Comparison of ENCODE assay signal across 2 cellular contexts in the genomic region with DNA sequence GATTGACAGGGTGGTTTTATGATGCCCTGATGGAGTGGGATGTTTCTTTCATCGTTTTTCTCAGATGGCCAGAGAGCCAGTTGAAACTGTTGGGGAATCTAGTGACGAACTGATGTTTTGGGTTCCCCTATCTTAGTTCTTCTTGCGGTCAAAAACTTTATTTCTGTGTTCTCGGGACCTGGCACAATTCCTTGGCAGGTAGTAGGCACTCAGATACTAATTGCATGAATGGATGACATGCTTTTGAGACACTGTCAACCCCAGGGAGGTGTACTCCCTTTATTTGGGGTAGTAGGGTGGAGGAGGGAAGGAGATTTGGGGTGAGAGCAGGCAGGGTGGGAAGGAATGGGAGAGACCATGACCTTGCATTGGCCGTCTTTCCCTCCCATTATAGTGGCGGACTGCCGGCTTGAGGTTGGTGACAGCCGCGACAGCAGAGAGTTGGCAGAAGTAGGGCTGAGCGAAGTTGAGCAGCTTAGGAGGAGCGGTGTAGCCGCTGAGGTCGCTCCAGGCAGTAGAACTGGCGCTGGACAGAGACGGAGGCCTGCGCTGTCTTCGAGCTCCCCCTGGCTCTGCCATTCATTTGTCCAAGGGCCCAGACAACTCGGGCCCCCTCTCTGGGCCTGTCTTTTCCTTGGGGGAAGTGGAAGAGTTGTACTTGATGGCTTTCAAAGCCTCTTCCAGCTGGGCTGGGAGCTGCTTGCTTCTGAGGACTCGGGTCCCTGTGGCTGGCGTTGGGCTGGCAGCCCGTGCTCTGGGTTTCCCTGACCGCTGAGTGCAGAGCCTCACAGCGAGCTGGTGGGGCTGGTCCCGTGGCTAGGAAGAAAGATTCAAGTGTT.
TF ChIP-seq lines count a peak whose summit lies in the region.

No MANE protein-coding gene starts in this region.

TF ChIP-seq in GM12878, 131 proteins besides CTCF, POLR2A, EP300 and RAD21 (continues in another document):
- TF ChIP-seq CUX1 (IDR thresholded peaks at IDR 0.05; ENCODE audit: insufficient replicate concordance, low read depth, low read length): no peak
- TF ChIP-seq FOXM1 (IDR thresholded peaks at IDR 0.05; ENCODE audit: low read depth, low read length): no peak
- TF ChIP-seq, protein P1, sequence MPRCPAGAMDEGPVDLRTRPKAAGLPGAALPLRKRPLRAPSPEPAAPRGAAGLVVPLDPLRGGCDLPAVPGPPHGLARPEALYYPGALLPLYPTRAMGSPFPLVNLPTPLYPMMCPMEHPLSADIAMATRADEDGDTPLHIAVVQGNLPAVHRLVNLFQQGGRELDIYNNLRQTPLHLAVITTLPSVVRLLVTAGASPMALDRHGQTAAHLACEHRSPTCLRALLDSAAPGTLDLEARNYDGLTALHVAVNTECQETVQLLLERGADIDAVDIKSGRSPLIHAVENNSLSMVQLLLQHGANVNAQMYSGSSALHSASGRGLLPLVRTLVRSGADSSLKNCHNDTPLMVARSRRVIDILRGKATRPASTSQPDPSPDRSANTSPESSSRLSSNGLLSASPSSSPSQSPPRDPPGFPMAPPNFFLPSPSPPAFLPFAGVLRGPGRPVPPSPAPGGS (IDR thresholded peaks at IDR 0.05; ENCODE audit: borderline replicate concordance, insufficient read depth, low read depth, low read length, poor library complexity, severe bottlenecking): no peak
- TF ChIP-seq LARP7 (IDR thresholded peaks at IDR 0.05): no peak; the same call in 1 of the 2 replicates
- TF ChIP-seq PKNOX1 (IDR thresholded peaks at IDR 0.05): 0 out of 2 replicates have a peak, but pooled peaks have one; percentile 6
- peak; percentile 77; the same call in 1 of the 2 replicates for TF ChIP-seq MXI1 (IDR thresholded peaks at IDR 0.05; ENCODE audit: low read depth, low read length)
- TF ChIP-seq ZNF207 (IDR thresholded peaks at IDR 0.05; ENCODE audit: borderline replicate concordance): no peak
- no peak for TF ChIP-seq TCF3 (IDR thresholded peaks at IDR 0.05; ENCODE audit: borderline replicate concordance, insufficient read depth, low read depth, low read length)
- TF ChIP-seq ETV6 (conservative IDR thresholded peaks at IDR 0.05 in 1 of 2, IDR thresholded peaks at IDR 0.05 in 1 of 2; ENCODE audit: borderline replicate concordance in 1 of 2, low read depth in 1 of 2): no peak
- no peak for TF ChIP-seq IRF4 (IDR thresholded peaks at IDR 0.05; ENCODE audit: low read depth, low read length)
- TF ChIP-seq ZBTB11 (CRISPR knock-in tag; IDR thresholded peaks at IDR 0.05): no peak
- no peak for TF ChIP-seq RUNX3 (IDR thresholded peaks at IDR 0.05; ENCODE audit: low read length)
- no peak for TF ChIP-seq PAX8 (IDR thresholded peaks at IDR 0.05)

TF ChIP-seq in liver, 16 proteins besides CTCF, POLR2A, EP300 and RAD21:
- TF ChIP-seq, protein P2, sequence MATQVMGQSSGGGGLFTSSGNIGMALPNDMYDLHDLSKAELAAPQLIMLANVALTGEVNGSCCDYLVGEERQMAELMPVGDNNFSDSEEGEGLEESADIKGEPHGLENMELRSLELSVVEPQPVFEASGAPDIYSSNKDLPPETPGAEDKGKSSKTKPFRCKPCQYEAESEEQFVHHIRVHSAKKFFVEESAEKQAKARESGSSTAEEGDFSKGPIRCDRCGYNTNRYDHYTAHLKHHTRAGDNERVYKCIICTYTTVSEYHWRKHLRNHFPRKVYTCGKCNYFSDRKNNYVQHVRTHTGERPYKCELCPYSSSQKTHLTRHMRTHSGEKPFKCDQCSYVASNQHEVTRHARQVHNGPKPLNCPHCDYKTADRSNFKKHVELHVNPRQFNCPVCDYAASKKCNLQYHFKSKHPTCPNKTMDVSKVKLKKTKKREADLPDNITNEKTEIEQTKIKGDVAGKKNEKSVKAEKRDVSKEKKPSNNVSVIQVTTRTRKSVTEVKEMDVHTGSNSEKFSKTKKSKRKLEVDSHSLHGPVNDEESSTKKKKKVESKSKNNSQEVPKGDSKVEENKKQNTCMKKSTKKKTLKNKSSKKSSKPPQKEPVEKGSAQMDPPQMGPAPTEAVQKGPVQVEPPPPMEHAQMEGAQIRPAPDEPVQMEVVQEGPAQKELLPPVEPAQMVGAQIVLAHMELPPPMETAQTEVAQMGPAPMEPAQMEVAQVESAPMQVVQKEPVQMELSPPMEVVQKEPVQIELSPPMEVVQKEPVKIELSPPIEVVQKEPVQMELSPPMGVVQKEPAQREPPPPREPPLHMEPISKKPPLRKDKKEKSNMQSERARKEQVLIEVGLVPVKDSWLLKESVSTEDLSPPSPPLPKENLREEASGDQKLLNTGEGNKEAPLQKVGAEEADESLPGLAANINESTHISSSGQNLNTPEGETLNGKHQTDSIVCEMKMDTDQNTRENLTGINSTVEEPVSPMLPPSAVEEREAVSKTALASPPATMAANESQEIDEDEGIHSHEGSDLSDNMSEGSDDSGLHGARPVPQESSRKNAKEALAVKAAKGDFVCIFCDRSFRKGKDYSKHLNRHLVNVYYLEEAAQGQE (IDR thresholded peaks at IDR 0.05): peak; percentile 24
- no peak for TF ChIP-seq ZBTB33 (IDR thresholded peaks at IDR 0.05)
TF ChIP-seq in liver: peak in this region for 1.
